In the genomic region with DNA sequence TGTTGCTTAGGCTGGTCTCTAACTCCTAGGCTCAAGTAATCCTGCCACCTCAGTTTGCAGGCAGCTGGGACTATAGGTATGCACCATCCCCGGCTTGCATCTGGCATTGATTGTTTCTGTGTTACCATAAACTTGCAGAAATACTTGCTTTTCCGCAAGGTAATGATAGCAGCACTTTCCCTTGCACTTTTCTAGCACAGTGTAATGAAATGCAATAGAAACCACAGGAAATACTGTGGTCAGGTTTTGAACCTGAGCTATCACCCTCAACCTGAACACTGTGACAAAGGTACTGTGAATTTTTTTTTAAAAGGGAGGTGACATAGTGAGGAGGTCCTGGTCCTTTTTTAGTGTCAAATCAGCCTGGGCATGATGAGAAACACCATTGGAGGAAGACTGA, we compare ENCODE assay signal across 10 cellular contexts. TPM values are rescaled to one million over a fixed set of nuclear protein-coding genes. Genes with fewer than 3 reads are reported as not detected.
DNase-seq lines count a peak whose midpoint lies in the region; ATAC-seq and TF ChIP-seq lines count a peak whose summit lies in the region.
"Had no signal": no experiment of that assay in that cellular context is flagged by ENCODE, and none has a peak within 500 bp of the region (broad histone marks: within the 10 kb centered on the region; RNA-seq: fewer than 3 reads in every experiment).

No MANE protein-coding gene starts in this region.

- H3K9me3 ChIP-seq in lower lobe of right lung (no peaks in the 10 kb centered on the region), transverse colon (no peaks in the 10 kb centered on the region)
- H3K9me3 ChIP-seq: SJSA1 had no signal

- in situ Hi-C loops in KBM-7 (cut with MboI; ENCODE audit: low pct_unique_long_range_greater_than_20kb, low sequenced_read_pairs) (loop anchor here (25.0 kb wide), 1 partner anchor 145 kb away; no protein-coding TSS in a partner anchor), transverse colon (cut with MboI; ENCODE audit: low pct_ligation_motif_present in 1 of 4, low pct_unique_long_range_greater_than_20kb in 1 of 4, low sequenced_read_pairs in 3 of 4) (loop anchor here in 1 of 4 donors (10.0 kb wide), 1 partner anchor 143 kb away; no protein-coding TSS in a partner anchor)

- peak; percentile 41 for DNase-seq in SKM-1 treated with dmso at 0.1 percent for 144 hours (lab: John Stamatoyannopoulos, UW; ENCODE audit: unreplicated experiment)
- DNase-seq in SKM-1 (lab: John Stamatoyannopoulos, UW; ENCODE audit: unreplicated experiment): no peak
- DNase-seq in KBM-7: peak; percentile 57
- DNase-seq in lower lobe of right lung: no peak
- DNase-seq in transverse colon: no peak
- DNase-seq in mucosa of gallbladder (ENCODE audit: low spot score): no peak
- DNase-seq in NCI-H1694 (lab: John Stamatoyannopoulos, UW): no peak
- DNase-seq: kidney glomerular epithelial cell had no signal

- H3K4me1 ChIP-seq in lower lobe of right lung: peaks cover 25% of the 10 kb centered on the region
- peaks cover 0 to 6% (median 0%) of the 10 kb centered on the region in 4 donors for H3K4me1 ChIP-seq in transverse colon
- H3K4me1 ChIP-seq: SJSA1 had no signal

- ATAC-seq in GM21723 (IDR thresholded peaks at IDR 0.05; ENCODE audit: unreplicated experiment) (peak; percentile 88), lower lobe of right lung (peak; percentile 21 to 59)

- no peaks in the 10 kb centered on the region for H3K27me3 ChIP-seq in lower lobe of right lung (ENCODE audit: low read depth)
- H3K27me3 ChIP-seq in transverse colon: peaks cover 4% of the 10 kb centered on the region

- H3K27ac ChIP-seq in lower lobe of right lung: no peak overlapping the region
- peak overlapping the region in 1 of 4 donors; percentile 23 for H3K27ac ChIP-seq in transverse colon
- H3K27ac ChIP-seq: SJSA1 had no signal

- no peaks in the 10 kb centered on the region for H3K36me3 ChIP-seq in lower lobe of right lung
- H3K36me3 ChIP-seq in transverse colon: no peaks in the 10 kb centered on the region
- H3K36me3 ChIP-seq: SJSA1 had no signal

- H3K4me3 ChIP-seq in lower lobe of right lung (no peak overlapping the region), transverse colon (no peak overlapping the region)
- H3K4me3 ChIP-seq: SJSA1 had no signal

- intact Hi-C loops in lower lobe of right lung (cut with DNase I) (no loop called here), transverse colon (cut with DNase I; ENCODE audit: low total_unique reads) (no loop called here)

- TF ChIP-seq POLR2A in transverse colon (IDR thresholded peaks at IDR 0.05): no peak

- TF ChIP-seq CTCF in lower lobe of right lung (IDR thresholded peaks at IDR 0.05): no peak
- TF ChIP-seq CTCF in transverse colon (IDR thresholded peaks at IDR 0.05): no peak

- no peak for TF ChIP-seq EP300 in transverse colon (IDR thresholded peaks at IDR 0.05; ENCODE audit: low read depth)

- WGBS in transverse colon (ENCODE audit: low coverage in 1 of 2), 2 donors: 64 to 100% methylated on average over 1 to 2 of the region's 2 CpGs

RNA-seq across cellular contexts. Expression of gene DHRS9, which starts 38.3 kb away (rescaled TPM):
- total RNA-seq in lower lobe of right lung: 6.1 TPM
- 100 to 1,000 TPM in 3 of 4 donors, 10 to 100 TPM in 1; 20.9 to 257 (median 153) TPM for total RNA-seq in transverse colon
- 2.0 TPM for total RNA-seq in mucosa of gallbladder

Comparison
In these comparisons a context has a peak if more than half of its experiments do, and no peak if none do; other contexts are left out.
1. DNase-seq: peak in SKM-1 treated with dmso at 0.1 percent for 144 hours (single experiment) and KBM-7 (single experiment); none in SKM-1 (single experiment), lower lobe of right lung (single experiment), transverse colon (single experiment), mucosa of gallbladder (single experiment) and NCI-H1694 (single experiment).